Comparison of ENCODE assay signal across 20 cellular contexts in the genomic region with DNA sequence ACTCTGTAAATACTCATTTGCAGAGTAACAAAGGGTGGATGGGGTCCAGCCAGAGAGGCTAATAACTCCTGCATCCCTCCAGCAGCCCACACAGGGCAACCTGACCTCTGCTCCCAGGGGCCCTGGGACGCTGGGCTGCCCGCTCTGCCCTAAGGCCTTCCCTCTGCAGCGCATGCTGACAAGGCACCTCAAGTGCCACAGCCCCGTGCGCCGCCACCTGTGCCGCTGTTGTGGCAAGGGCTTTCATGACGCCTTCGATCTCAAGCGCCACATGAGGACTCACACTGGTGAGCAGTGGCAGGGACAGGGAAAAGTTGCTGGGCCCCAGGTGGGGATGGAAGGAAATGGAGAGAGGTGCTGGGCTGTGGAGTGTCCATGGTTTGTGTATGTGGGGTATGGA. TPM values are rescaled to one million over a fixed set of nuclear protein-coding genes. Genes with fewer than 3 reads are reported as not detected.
DNase-seq lines count a peak whose midpoint lies in the region; ATAC-seq lines count a peak whose summit lies in the region.
"Had no signal": no experiment of that assay in that cellular context is flagged by ENCODE, and none has a peak within 500 bp of the region (broad histone marks: within the 10 kb centered on the region; RNA-seq: fewer than 3 reads in every experiment).

No MANE protein-coding gene starts in this region.

- intact Hi-C loops in activated CD4-positive, alpha-beta memory T cell treated with anti-CD3 and anti-CD28 coated beads for 36 hours (cut with micrococcal nuclease) = loop anchor here (10.0 kb wide), 2 partner anchors 368 to 398 kb away; a partner anchor contains a TSS

- peak overlapping the region; percentile 74 for H3K27ac Mint-ChIP-seq in activated naive CD4-positive, alpha-beta T cell treated with anti-CD3 and anti-CD28 coated beads, Interleukin-2, amount 50 U/mL, for 24 hours
- no peak overlapping the region for H3K27ac Mint-ChIP-seq in activated CD4-positive, alpha-beta memory T cell treated with anti-CD3 and anti-CD28 coated beads for 36 hours
- no peak overlapping the region for H3K27ac Mint-ChIP-seq in memory B cell
- peak overlapping the region in 1 of 2 donors; percentile 72 for H3K27ac Mint-ChIP-seq in stimulated activated naive CD8-positive, alpha-beta T cell treated with anti-CD3 and anti-CD28 coated beads, Interleukin-15, amount 100 ng/mL, for 72 hours

- peaks cover 4% of the 10 kb centered on the region for H3K36me3 Mint-ChIP-seq in activated naive CD4-positive, alpha-beta T cell treated with anti-CD3 and anti-CD28 coated beads, Interleukin-2, amount 50 U/mL, for 24 hours
- peaks cover 29% of the 10 kb centered on the region for H3K36me3 Mint-ChIP-seq in activated CD4-positive, alpha-beta memory T cell treated with anti-CD3 and anti-CD28 coated beads for 36 hours
- peaks cover 10% of the 10 kb centered on the region for H3K36me3 Mint-ChIP-seq in memory B cell

- POLR2A ChIA-PET in activated CD4-positive, alpha-beta memory T cell treated with anti-CD3 and anti-CD28 coated beads for 36 hours (lab: Charles Lee) = no interaction called here

- no peaks in the 10 kb centered on the region for H3K27me3 Mint-ChIP-seq in activated naive CD4-positive, alpha-beta T cell treated with anti-CD3 and anti-CD28 coated beads, Interleukin-2, amount 50 U/mL, for 24 hours
- peaks cover 5% of the 10 kb centered on the region for H3K27me3 Mint-ChIP-seq in activated CD4-positive, alpha-beta memory T cell treated with anti-CD3 and anti-CD28 coated beads for 36 hours
- H3K27me3 Mint-ChIP-seq in memory B cell = no peaks in the 10 kb centered on the region
- no peaks in the 10 kb centered on the region for H3K27me3 Mint-ChIP-seq in stimulated activated naive CD8-positive, alpha-beta T cell treated with anti-CD3 and anti-CD28 coated beads, Interleukin-15, amount 100 ng/mL, for 72 hours

- H3K27ac ChIP-seq in substantia nigra (ENCODE audit: low read depth, low read length, poor library complexity, severe bottlenecking) = no peak overlapping the region
- H3K27ac ChIP-seq: Peyer's patch, prostate gland had no signal

- ATAC-seq in memory B cell (ENCODE audit: low read depth) (no peak), GM19467 (IDR thresholded peaks at IDR 0.05; ENCODE audit: unreplicated experiment) (no peak)
- no peak for ATAC-seq in stimulated activated naive CD8-positive, alpha-beta T cell treated with anti-CD3 and anti-CD28 coated beads, Interleukin-15, amount 100 ng/mL, for 72 hours
- ATAC-seq: activated CD4-positive, CD25-positive, alpha-beta regulatory T cell treated with anti-CD3 and anti-CD28 coated beads, Interleukin-2, amount 50 U/mL, for 24 hours; left cardiac atrium; SK-N-SH treated with all-trans-retinoic acid at 6 μM for 48 hours had no signal

- no peaks in the 10 kb centered on the region for H3K9me3 Mint-ChIP-seq in activated naive CD4-positive, alpha-beta T cell treated with anti-CD3 and anti-CD28 coated beads, Interleukin-2, amount 50 U/mL, for 24 hours
- no peaks in the 10 kb centered on the region for H3K9me3 Mint-ChIP-seq in activated CD4-positive, alpha-beta memory T cell treated with anti-CD3 and anti-CD28 coated beads for 36 hours
- no peaks in the 10 kb centered on the region for H3K9me3 Mint-ChIP-seq in memory B cell
- no peaks in the 10 kb centered on the region for H3K9me3 Mint-ChIP-seq in stimulated activated naive CD8-positive, alpha-beta T cell treated with anti-CD3 and anti-CD28 coated beads, Interleukin-15, amount 100 ng/mL, for 72 hours

- DNase-seq in activated naive CD4-positive, alpha-beta T cell treated with Interleukin-2 at 50 U/mL for 16 hours = no peak
- DNase-seq in activated CD4-positive, alpha-beta memory T cell treated with anti-CD3 and anti-CD28 coated beads for 36 hours = no peak
- DNase-seq in memory B cell (ENCODE audit: low spot score in 2 of 2) (no peak), substantia nigra (lab: John Stamatoyannopoulos, UW) (no peak), KG1 (lab: John Stamatoyannopoulos, UW) (no peak)
- no peak for DNase-seq in stimulated activated naive CD8-positive, alpha-beta T cell treated with anti-CD3 and anti-CD28 coated beads, Interleukin-15, amount 100 ng/mL, for 72 hours
- DNase-seq: activated effector memory CD4-positive, alpha-beta T cell treated with Interleukin-2 at 50 U/mL for 16 hours; left cardiac atrium; NCI-H1092; NCI-H774; Peyer's patch had no signal

- H3K4me3 Mint-ChIP-seq in activated naive CD4-positive, alpha-beta T cell treated with anti-CD3 and anti-CD28 coated beads, Interleukin-2, amount 50 U/mL, for 24 hours = peak overlapping the region; percentile 81
- H3K4me3 Mint-ChIP-seq in activated CD4-positive, alpha-beta memory T cell treated with anti-CD3 and anti-CD28 coated beads for 36 hours = peak overlapping the region; percentile 99
- peak overlapping the region; percentile 45 for H3K4me3 Mint-ChIP-seq in memory B cell
- peak overlapping the region; percentile 67 to 99 for H3K4me3 Mint-ChIP-seq in stimulated activated naive CD8-positive, alpha-beta T cell treated with anti-CD3 and anti-CD28 coated beads, Interleukin-15, amount 100 ng/mL, for 72 hours

- CTCF ChIA-PET in activated CD4-positive, alpha-beta memory T cell treated with anti-CD3 and anti-CD28 coated beads for 36 hours (lab: Charles Lee) = no interaction called here

- peaks cover 32% of the 10 kb centered on the region for H3K4me1 Mint-ChIP-seq in activated naive CD4-positive, alpha-beta T cell treated with anti-CD3 and anti-CD28 coated beads, Interleukin-2, amount 50 U/mL, for 24 hours
- H3K4me1 Mint-ChIP-seq in activated CD4-positive, alpha-beta memory T cell treated with anti-CD3 and anti-CD28 coated beads for 36 hours (ENCODE audit: low read depth) = peaks cover 32% of the 10 kb centered on the region
- H3K4me1 Mint-ChIP-seq in memory B cell = peaks cover 21% of the 10 kb centered on the region
- H3K4me1 Mint-ChIP-seq in stimulated activated naive CD8-positive, alpha-beta T cell treated with anti-CD3 and anti-CD28 coated beads, Interleukin-15, amount 100 ng/mL, for 72 hours = peaks cover 40% of the 10 kb centered on the region

RNA-seq across cellular contexts. Expression of a gene that starts 1.7 kb away (rescaled TPM):
- not detected for total RNA-seq in activated CD4-positive, alpha-beta memory T cell treated with anti-CD3 and anti-CD28 coated beads for 36 hours
- total RNA-seq: bronchial epithelial cell, fibroblast of villous mesenchyme, left cardiac atrium, mucosa of gallbladder, Peyer's patch, prostate gland, subcutaneous adipose tissue had no signal

RNA-seq across cellular contexts. Expression of a gene that starts 2.0 kb away (rescaled TPM):
- total RNA-seq in activated CD4-positive, alpha-beta memory T cell treated with anti-CD3 and anti-CD28 coated beads for 36 hours = 10 to 100 TPM; 84.1 to 84.8 TPM

RNA-seq across cellular contexts. Expression of a gene that starts 2.6 kb away (rescaled TPM):
- 100 to 1,000 TPM; 134 to 137 TPM for total RNA-seq in activated CD4-positive, alpha-beta memory T cell treated with anti-CD3 and anti-CD28 coated beads for 36 hours

RNA-seq across cellular contexts. Expression of a gene that starts 27.2 kb away (rescaled TPM):
- 100 to 1,000 TPM; 430 to 447 TPM for total RNA-seq in activated CD4-positive, alpha-beta memory T cell treated with anti-CD3 and anti-CD28 coated beads for 36 hours

RNA-seq across cellular contexts. Expression of a gene that starts 39.6 kb away (rescaled TPM):
- not detected for total RNA-seq in activated CD4-positive, alpha-beta memory T cell treated with anti-CD3 and anti-CD28 coated beads for 36 hours

Comparison
In these comparisons a context has a peak if more than half of its experiments do, and no peak if none do; other contexts are left out.
1. H3K4me3 Mint-ChIP-seq: peak in every context shown above with its lines; median percentile 99 in activated CD4-positive, alpha-beta memory T cell treated with anti-CD3 and anti-CD28 coated beads for 36 hours; 83 in stimulated activated naive CD8-positive, alpha-beta T cell treated with anti-CD3 and anti-CD28 coated beads, Interleukin-15, amount 100 ng/mL, for 72 hours; 81 in activated naive CD4-positive, alpha-beta T cell treated with anti-CD3 and anti-CD28 coated beads, Interleukin-2, amount 50 U/mL, for 24 hours; 45 in memory B cell.